8 cellular contexts compared by ENCODE assay signal in genomic region chr5:109290231-109290630, GRCh38.
"Had no signal": no experiment of that assay in that cellular context is flagged by ENCODE, and none has a peak within 500 bp of the region (broad histone marks: within the 10 kb centered on the region; RNA-seq: fewer than 3 reads in every experiment).

No MANE protein-coding gene starts in this region.

- H3K4me3 ChIP-seq: GM12878 had no signal

- DNase-seq: GDM1, GF-D8 had no signal

- FAIRE-seq: G401.6, GM12878, GM12891, GM12892, GM18507, GM19239 had no signal
